Comparison of ENCODE assay signal across 29 cellular contexts in genomic region chr18:50065039-50065438, GRCh38.
"Had no signal": no experiment of that assay in that cellular context is flagged by ENCODE, and none has a peak within 500 bp of the region (broad histone marks: within the 10 kb centered on the region; RNA-seq: fewer than 3 reads in every experiment).

No MANE protein-coding gene starts in this region.

- H3K36me3 Mint-ChIP-seq: stimulated activated effector memory CD8-positive, alpha-beta T cell treated with anti-CD3 and anti-CD28 coated beads, Interleukin-12 subunit alpha, Interleukin-12 subunit beta, amount 100 ng/mL, for 72 hours; stimulated activated memory B cell treated with anti-CD40 and anti-IgM and Interleukin-4, amounts not matched to agents 10 μg/mL and 1 μg/mL and 100 μg/mL, for 72 hours; stimulated activated naive B cell treated with anti-CD40 and anti-IgM and Interleukin-4, amounts not matched to agents 10 μg/mL and 1 μg/mL and 100 μg/mL, for 72 hours; type B pancreatic cell had no signal

- H3K27ac Mint-ChIP-seq: stimulated activated effector memory CD8-positive, alpha-beta T cell treated with anti-CD3 and anti-CD28 coated beads, Interleukin-12 subunit alpha, Interleukin-12 subunit beta, amount 100 ng/mL, for 72 hours; stimulated activated memory B cell treated with anti-CD40 and anti-IgM and Interleukin-4, amounts not matched to agents 10 μg/mL and 1 μg/mL and 100 μg/mL, for 72 hours; stimulated activated naive B cell treated with anti-CD40 and anti-IgM and Interleukin-4, amounts not matched to agents 10 μg/mL and 1 μg/mL and 100 μg/mL, for 72 hours; stimulated activated naive CD8-positive, alpha-beta T cell treated with anti-CD3 and anti-CD28 coated beads, Interleukin-15, amount 100 ng/mL, for 72 hours; stimulated activated naive CD8-positive, alpha-beta T cell treated with anti-CD3 and anti-CD28 coated beads, Interleukin-15, Interleukin-2, amounts not matched to agents 100 ng/mL and 50 ng/mL, for 24 hours; type B pancreatic cell had no signal

- H3K27ac ChIP-seq: stomach, suprapubic skin, testis, tibial artery, tibial nerve, transverse colon, upper lobe of left lung, upper lobe of right lung, uterus, vagina had no signal

- ATAC-seq: stimulated activated effector memory CD8-positive, alpha-beta T cell treated with anti-CD3 and anti-CD28 coated beads, Interleukin-12 subunit alpha, Interleukin-12 subunit beta, amount 100 ng/mL, for 72 hours; stimulated activated memory B cell treated with anti-CD40 and anti-IgM and Interleukin-4, amounts not matched to agents 10 μg/mL and 1 μg/mL and 100 μg/mL, for 72 hours; stimulated activated naive B cell treated with anti-CD40 and anti-IgM and Interleukin-4, amounts not matched to agents 10 μg/mL and 1 μg/mL and 100 μg/mL, for 72 hours; stimulated activated naive CD8-positive, alpha-beta T cell treated with anti-CD3 and anti-CD28 coated beads, Interleukin-15, amount 100 ng/mL, for 72 hours; stimulated activated naive CD8-positive, alpha-beta T cell treated with anti-CD3 and anti-CD28 coated beads, Interleukin-15, Interleukin-2, amounts not matched to agents 100 U/mL and 50 U/mL, for 24 hours; upper lobe of right lung had no signal

- H3K27me3 Mint-ChIP-seq: type B pancreatic cell had no signal

- H3K36me3 ChIP-seq: stomach, suprapubic skin, thoracic aorta, thyroid gland, tibial artery, tibial nerve, transverse colon, upper lobe of left lung, upper lobe of right lung, uterus, vagina had no signal

- DNase-seq: stimulated activated CD4-positive, alpha-beta T cell treated with anti-CD3 and anti-CD28 coated beads, Interleukin-2, amount 100 ng/mL, for 48 hours; stimulated activated CD4-positive, alpha-beta T cell treated with anti-CD3 and anti-CD28 coated beads, Interleukin-4, amount 100 ng/mL, for 1 hour; stimulated activated CD4-positive, alpha-beta T cell treated with anti-CD3 and anti-CD28 coated beads, Interleukin-4, amount 100 ng/mL, for 24 hours; stimulated activated CD4-positive, alpha-beta T cell treated with anti-CD3 and anti-CD28 coated beads, Interleukin-4, amount 100 ng/mL, for 4 hours; stimulated activated CD8-positive, alpha-beta memory T cell treated with anti-CD3 and anti-CD28 coated beads, Interleukin-4, amount 100 ng/mL, for 48 hours; stimulated activated naive B cell treated with anti-CD40 and anti-IgM and Interleukin-4, amounts not matched to agents 10 μg/mL and 1 μg/mL and 100 μg/mL, for 72 hours; stimulated activated naive CD4-positive, alpha-beta T cell; stimulated activated naive CD4-positive, alpha-beta T cell treated with Interleukin-2 at 50 U/mL for 16 hours; stimulated activated naive CD8-positive, alpha-beta T cell treated with anti-CD3 and anti-CD28 coated beads, Interleukin-15, amount 100 ng/mL, for 72 hours; stimulated activated naive CD8-positive, alpha-beta T cell treated with anti-CD3 and anti-CD28 coated beads, Interleukin-15, Interleukin-2, amounts not matched to agents 100 U/mL and 50 U/mL, for 24 hours; stomach; substantia nigra; testis; thyroid gland; tibial artery; transverse colon; trophoblast cell; upper lobe of left lung; upper lobe of right lung; uterus had no signal

- H3K4me3 ChIP-seq: stomach, suprapubic skin, testis, thoracic aorta, thyroid gland, tibial artery, tibial nerve, transverse colon, upper lobe of left lung, upper lobe of right lung, uterus, vagina had no signal

- H3K4me1 Mint-ChIP-seq: stimulated activated effector memory CD8-positive, alpha-beta T cell treated with anti-CD3 and anti-CD28 coated beads, Interleukin-12 subunit alpha, Interleukin-12 subunit beta, amount 100 ng/mL, for 72 hours; stimulated activated memory B cell treated with anti-CD40 and anti-IgM and Interleukin-4, amounts not matched to agents 10 μg/mL and 1 μg/mL and 100 μg/mL, for 72 hours; stimulated activated naive B cell treated with anti-CD40 and anti-IgM and Interleukin-4, amounts not matched to agents 10 μg/mL and 1 μg/mL and 100 μg/mL, for 72 hours; stimulated activated naive CD8-positive, alpha-beta T cell treated with anti-CD3 and anti-CD28 coated beads, Interleukin-15, amount 100 ng/mL, for 72 hours had no signal

- FAIRE-seq: urothelium cell line had no signal

- H3K9me3 ChIP-seq: stomach, suprapubic skin, testis, thoracic aorta, thyroid gland, tibial artery, tibial nerve, transverse colon, upper lobe of left lung, upper lobe of right lung, uterus, vagina had no signal

- H3K4me3 Mint-ChIP-seq: stimulated activated effector memory CD8-positive, alpha-beta T cell treated with anti-CD3 and anti-CD28 coated beads, Interleukin-12 subunit alpha, Interleukin-12 subunit beta, amount 100 ng/mL, for 72 hours; stimulated activated memory B cell treated with anti-CD40 and anti-IgM and Interleukin-4, amounts not matched to agents 10 μg/mL and 1 μg/mL and 100 μg/mL, for 72 hours; stimulated activated naive B cell treated with anti-CD40 and anti-IgM and Interleukin-4, amounts not matched to agents 10 μg/mL and 1 μg/mL and 100 μg/mL, for 72 hours; stimulated activated naive CD8-positive, alpha-beta T cell treated with anti-CD3 and anti-CD28 coated beads, Interleukin-15, amount 100 ng/mL, for 72 hours; stimulated activated naive CD8-positive, alpha-beta T cell treated with anti-CD3 and anti-CD28 coated beads, Interleukin-15, Interleukin-2, amounts not matched to agents 100 ng/mL and 50 ng/mL, for 24 hours; type B pancreatic cell had no signal

- H3K27me3 ChIP-seq: stomach, suprapubic skin, testis, thyroid gland, tibial artery, tibial nerve, transverse colon, upper lobe of left lung, upper lobe of right lung, uterus, vagina had no signal

- H3K4me1 ChIP-seq: suprapubic skin, testis, upper lobe of left lung, upper lobe of right lung, uterus, vagina had no signal
